ENCODE assay signal across 1 cellular context in genomic region chr20:54069501-54069971, GRCh38.
TF ChIP-seq lines count a peak whose summit lies in the region.

No MANE protein-coding gene starts in this region.

TF ChIP-seq in GM23338, 12 proteins besides CTCF, POLR2A, EP300 and RAD21 (continued from another document):
- TF ChIP-seq ZNF462 (CRISPR knock-in tag; IDR thresholded peaks at IDR 0.05) = no peak
- TF ChIP-seq STAT1 (IDR thresholded peaks at IDR 0.05; ENCODE audit: unreplicated experiment) = no peak
- TF ChIP-seq EZH2 (IDR thresholded peaks at IDR 0.05; ENCODE audit: low read depth, unreplicated experiment) = no peak
- no peak for TF ChIP-seq NANOG (IDR thresholded peaks at IDR 0.05; ENCODE audit: borderline replicate concordance)
- no peak for TF ChIP-seq CREB1 (CRISPR knock-in tag; IDR thresholded peaks at IDR 0.05; ENCODE audit: low read depth)
- no peak for TF ChIP-seq JUNB (IDR thresholded peaks at IDR 0.05; ENCODE audit: unreplicated experiment)
- TF ChIP-seq ZNF331 (CRISPR knock-in tag; IDR thresholded peaks at IDR 0.05; ENCODE audit: low read depth) = no peak
- no peak for TF ChIP-seq EZH2phosphoT487 (IDR thresholded peaks at IDR 0.05; ENCODE audit: unreplicated experiment)
- no peak for TF ChIP-seq POLR2AphosphoS5 (IDR thresholded peaks at IDR 0.05; ENCODE audit: low read depth)
- TF ChIP-seq ZNF114 (CRISPR knock-in tag; IDR thresholded peaks at IDR 0.05) = no peak
- TF ChIP-seq, protein P1, sequence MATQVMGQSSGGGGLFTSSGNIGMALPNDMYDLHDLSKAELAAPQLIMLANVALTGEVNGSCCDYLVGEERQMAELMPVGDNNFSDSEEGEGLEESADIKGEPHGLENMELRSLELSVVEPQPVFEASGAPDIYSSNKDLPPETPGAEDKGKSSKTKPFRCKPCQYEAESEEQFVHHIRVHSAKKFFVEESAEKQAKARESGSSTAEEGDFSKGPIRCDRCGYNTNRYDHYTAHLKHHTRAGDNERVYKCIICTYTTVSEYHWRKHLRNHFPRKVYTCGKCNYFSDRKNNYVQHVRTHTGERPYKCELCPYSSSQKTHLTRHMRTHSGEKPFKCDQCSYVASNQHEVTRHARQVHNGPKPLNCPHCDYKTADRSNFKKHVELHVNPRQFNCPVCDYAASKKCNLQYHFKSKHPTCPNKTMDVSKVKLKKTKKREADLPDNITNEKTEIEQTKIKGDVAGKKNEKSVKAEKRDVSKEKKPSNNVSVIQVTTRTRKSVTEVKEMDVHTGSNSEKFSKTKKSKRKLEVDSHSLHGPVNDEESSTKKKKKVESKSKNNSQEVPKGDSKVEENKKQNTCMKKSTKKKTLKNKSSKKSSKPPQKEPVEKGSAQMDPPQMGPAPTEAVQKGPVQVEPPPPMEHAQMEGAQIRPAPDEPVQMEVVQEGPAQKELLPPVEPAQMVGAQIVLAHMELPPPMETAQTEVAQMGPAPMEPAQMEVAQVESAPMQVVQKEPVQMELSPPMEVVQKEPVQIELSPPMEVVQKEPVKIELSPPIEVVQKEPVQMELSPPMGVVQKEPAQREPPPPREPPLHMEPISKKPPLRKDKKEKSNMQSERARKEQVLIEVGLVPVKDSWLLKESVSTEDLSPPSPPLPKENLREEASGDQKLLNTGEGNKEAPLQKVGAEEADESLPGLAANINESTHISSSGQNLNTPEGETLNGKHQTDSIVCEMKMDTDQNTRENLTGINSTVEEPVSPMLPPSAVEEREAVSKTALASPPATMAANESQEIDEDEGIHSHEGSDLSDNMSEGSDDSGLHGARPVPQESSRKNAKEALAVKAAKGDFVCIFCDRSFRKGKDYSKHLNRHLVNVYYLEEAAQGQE (IDR thresholded peaks at IDR 0.05; ENCODE audit: unreplicated experiment) = no peak
